Comparison of ENCODE assay signal across 1 cellular context in the genomic region with DNA sequence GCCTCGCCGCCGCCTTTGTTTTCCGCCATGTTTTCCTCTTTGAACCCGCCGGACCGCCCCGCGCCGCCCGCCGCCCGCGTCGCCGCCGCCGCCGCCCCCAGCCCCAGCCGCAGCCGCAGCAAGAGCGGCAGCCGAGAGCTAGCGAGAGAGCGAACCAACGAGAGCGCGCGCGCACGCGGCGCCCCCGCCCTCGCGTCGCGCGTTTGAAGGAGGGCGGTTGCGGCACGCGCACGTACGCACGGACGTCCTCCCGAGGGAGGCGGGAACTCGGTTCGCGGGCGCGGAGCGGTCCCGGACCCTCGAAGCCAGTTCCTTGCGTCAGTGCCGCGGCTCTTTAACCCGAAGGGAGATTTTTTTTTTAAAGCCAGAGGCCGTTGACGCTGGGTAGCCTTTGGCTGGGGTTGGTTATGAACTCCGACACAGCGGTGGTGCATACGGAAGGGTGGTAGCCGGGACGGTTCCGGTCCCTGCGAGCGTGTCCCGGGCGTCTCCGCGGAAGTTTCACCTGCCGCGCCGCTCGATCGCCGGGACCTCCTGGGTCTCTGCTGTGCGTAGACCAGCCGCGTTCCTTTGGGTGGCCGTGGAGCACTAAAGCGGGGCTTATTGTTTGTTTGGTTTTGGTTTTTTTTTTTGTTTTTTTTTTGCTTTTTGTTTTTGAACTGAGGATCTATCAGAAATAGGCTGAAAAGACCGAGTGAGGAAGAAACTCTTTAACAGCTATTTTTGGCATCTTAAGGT.
TF ChIP-seq lines count a peak whose summit lies in the region.

Gene TRIM33, minus strand, starts transcription at position 156 of the 738 bp plus-strand sequence. Its CDS starts 127 bp downstream, at position 29.

TF ChIP-seq in HepG2, 621 proteins besides CTCF, POLR2A, EP300 and RAD21 (continued from another document and continues in another):
- TF ChIP-seq AHDC1 (CRISPR knock-in tag; IDR thresholded peaks at IDR 0.05; ENCODE audit: borderline replicate concordance) (0 out of 2 replicates have a peak, but pooled peaks have one; percentile 20), ATF3 (CRISPR knock-in tag; IDR thresholded peaks at IDR 0.05) (no peak), ZNF737 (CRISPR knock-in tag; IDR thresholded peaks at IDR 0.05; ENCODE audit: borderline replicate concordance) (no peak; the same call in 1 of the 2 replicates), ATM (IDR thresholded peaks at IDR 0.05; ENCODE audit: borderline replicate concordance) (no peak), TFAP4 (IDR thresholded peaks at IDR 0.05; ENCODE audit: borderline replicate concordance, low read depth) (peak; percentile 15; the same call in 1 of the 2 replicates), KLF13 (CRISPR knock-in tag; IDR thresholded peaks at IDR 0.05) (no peak), ZNF24 (IDR thresholded peaks at IDR 0.05) (no peak), ZNF225 (CRISPR knock-in tag; IDR thresholded peaks at IDR 0.05) (peak; percentile 89; the same call in 1 of the 2 replicates), ZNF781 (CRISPR knock-in tag; IDR thresholded peaks at IDR 0.05; ENCODE audit: borderline replicate concordance, not compliant biosample characterization) (peak; percentile 79), PREB (CRISPR knock-in tag; IDR thresholded peaks at IDR 0.05) (no peak), KAT2B (IDR thresholded peaks at IDR 0.05; ENCODE audit: borderline replicate concordance, low read depth, low read length) (no peak), ZBTB40 (IDR thresholded peaks at IDR 0.05) (no peak), ZBTB40 (CRISPR knock-in tag; IDR thresholded peaks at IDR 0.05) (peak; percentile 62; the same call in 1 of the 2 replicates), ZNF670 (CRISPR knock-in tag; IDR thresholded peaks at IDR 0.05; ENCODE audit: borderline replicate concordance) (no peak), ZFP36 (IDR thresholded peaks at IDR 0.05; ENCODE audit: borderline replicate concordance, low read depth, low read length, partially characterized antibody) (no peak), NFE2 (CRISPR knock-in tag; IDR thresholded peaks at IDR 0.05) (no peak), ZNF224 (CRISPR knock-in tag; IDR thresholded peaks at IDR 0.05) (0 out of 2 replicates have a peak, but pooled peaks have one; percentile 30), MYNN (CRISPR knock-in tag; IDR thresholded peaks at IDR 0.05; ENCODE audit: low read depth) (no peak), SIN3B (IDR thresholded peaks at IDR 0.05; ENCODE audit: low read length) (no peak), ZNF550 (CRISPR knock-in tag; IDR thresholded peaks at IDR 0.05; ENCODE audit: borderline replicate concordance) (no peak), ZNF274 (CRISPR knock-in tag; IDR thresholded peaks at IDR 0.05) (peak; percentile 77), ZNF770 (CRISPR knock-in tag; IDR thresholded peaks at IDR 0.05) (no peak), SNAPC5 (CRISPR knock-in tag; IDR thresholded peaks at IDR 0.05; ENCODE audit: borderline replicate concordance) (no peak), WIZ (CRISPR knock-in tag; IDR thresholded peaks at IDR 0.05) (0 out of 2 replicates have a peak, but pooled peaks have one; percentile 22), SP2 (CRISPR knock-in tag; IDR thresholded peaks at IDR 0.05) (peak; percentile 48; the same call in 1 of the 2 replicates), ZNF335 (CRISPR knock-in tag; IDR thresholded peaks at IDR 0.05) (no peak), KLF15 (CRISPR knock-in tag; IDR thresholded peaks at IDR 0.05; ENCODE audit: borderline replicate concordance) (no peak)
- TF ChIP-seq, protein P1, sequence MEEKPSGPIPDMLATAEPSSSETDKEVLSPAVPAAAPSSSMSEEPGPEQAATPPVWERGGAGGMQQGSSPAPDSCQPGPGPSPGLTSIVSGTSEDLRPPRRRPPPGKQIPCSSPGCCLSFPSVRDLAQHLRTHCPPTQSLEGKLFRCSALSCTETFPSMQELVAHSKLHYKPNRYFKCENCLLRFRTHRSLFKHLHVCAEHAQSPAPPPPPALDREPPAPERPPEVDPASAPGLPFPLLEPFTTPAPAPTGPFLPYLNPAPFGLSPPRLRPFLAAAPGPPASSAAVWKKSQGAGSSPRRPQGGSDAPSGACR (CRISPR knock-in tag; IDR thresholded peaks at IDR 0.05): no peak
- TF ChIP-seq, protein P2, sequence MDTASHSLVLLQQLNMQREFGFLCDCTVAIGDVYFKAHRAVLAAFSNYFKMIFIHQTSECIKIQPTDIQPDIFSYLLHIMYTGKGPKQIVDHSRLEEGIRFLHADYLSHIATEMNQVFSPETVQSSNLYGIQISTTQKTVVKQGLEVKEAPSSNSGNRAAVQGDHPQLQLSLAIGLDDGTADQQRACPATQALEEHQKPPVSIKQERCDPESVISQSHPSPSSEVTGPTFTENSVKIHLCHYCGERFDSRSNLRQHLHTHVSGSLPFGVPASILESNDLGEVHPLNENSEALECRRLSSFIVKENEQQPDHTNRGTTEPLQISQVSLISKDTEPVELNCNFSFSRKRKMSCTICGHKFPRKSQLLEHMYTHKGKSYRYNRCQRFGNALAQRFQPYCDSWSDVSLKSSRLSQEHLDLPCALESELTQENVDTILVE (CRISPR knock-in tag; IDR thresholded peaks at IDR 0.05): no peak; the same call in 1 of the 2 replicates
